In the genomic region with DNA sequence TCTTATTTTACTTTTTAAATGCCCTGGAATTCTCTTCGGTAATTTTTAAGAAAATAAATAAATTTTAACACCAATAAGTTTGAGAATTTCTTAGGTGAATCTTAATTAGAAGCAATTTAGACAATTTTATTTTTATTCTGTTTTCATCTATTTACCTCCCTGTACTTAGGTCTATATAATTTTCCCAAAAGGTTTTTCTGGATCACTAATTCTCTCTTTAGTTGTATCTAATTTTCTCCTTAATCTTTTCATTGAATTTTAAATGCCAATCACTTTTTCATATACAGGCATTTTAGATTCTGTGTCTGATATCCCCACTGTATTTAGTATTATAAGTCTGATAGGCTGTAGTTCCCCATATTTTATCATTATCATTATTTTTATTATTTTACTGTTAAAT, we compare ENCODE assay signal across 24 cellular contexts.
"Had no signal": no experiment of that assay in that cellular context is flagged by ENCODE, and none has a peak within 500 bp of the region (broad histone marks: within the 10 kb centered on the region; RNA-seq: fewer than 3 reads in every experiment).

No MANE protein-coding gene starts in this region.

- H3K27ac ChIP-seq: coronary artery, dorsolateral prefrontal cortex, epithelial cell of prostate, esophagus squamous epithelium, gastrocnemius medialis, heart right ventricle, left lung, lower lobe of right lung had no signal

- DNase-seq: dermis blood vessel endothelial cell; dorsolateral prefrontal cortex; effector CD4-positive, alpha-beta T cell; effector memory CD4-positive, alpha-beta T cell; erythroblast; esophagus squamous epithelium; foreskin fibroblast; foreskin melanocyte; gastrocnemius medialis; glutamatergic neuron; head of caudate nucleus; heart right ventricle; hippocampal formation; left cardiac atrium; left lung; left ventricle myocardium superior; lower lobe of right lung; mesenchymal stem cell; naive thymus-derived CD4-positive, alpha-beta T cell; natural killer cell had no signal

- H3K9me3 ChIP-seq: gastrocnemius medialis, lower lobe of right lung had no signal

- FAIRE-seq: keratinocyte had no signal

- H3K27me3 ChIP-seq: dorsolateral prefrontal cortex, esophagus squamous epithelium, gastrocnemius medialis, heart right ventricle, left lung had no signal

- H3K4me3 ChIP-seq: coronary artery, dorsolateral prefrontal cortex, esophagus squamous epithelium, gastrocnemius medialis, heart right ventricle, left lung, lower lobe of right lung had no signal

- H3K4me1 ChIP-seq: gastrocnemius medialis, heart right ventricle, left lung, lower lobe of right lung had no signal

- H3K36me3 ChIP-seq: esophagus squamous epithelium, gastrocnemius medialis, heart right ventricle, left lung, lower lobe of right lung had no signal

- ATAC-seq: esophagus mucosa; gastrocnemius medialis; heart right ventricle; left cardiac atrium; left lung; left ventricle myocardium superior; lower lobe of right lung; naive thymus-derived CD4-positive, alpha-beta T cell; natural killer cell had no signal
